8 cellular contexts compared by ENCODE assay signal in genomic region chr14:22319526-22320352, GRCh38.
A peak's percentile ranks its signal among the peaks of the same experiment; 100 is the strongest.
DNase-seq lines count a peak whose midpoint lies in the region; ATAC-seq and TF ChIP-seq lines count a peak whose summit lies in the region.

No MANE protein-coding gene starts in this region.

- peak; percentile 84 for TF ChIP-seq CTCF in 22Rv1 (IDR thresholded peaks at IDR 0.05)

- H3K9me3 ChIP-seq in KOPT-K1 (ENCODE audit: insufficient read depth, low read length, poor library complexity, severe bottlenecking) = no peaks in the 10 kb centered on the region

- no peak overlapping the region for H3K27ac ChIP-seq in 22Rv1
- H3K27ac ChIP-seq in KOPT-K1 (ENCODE audit: low read depth, low read length, poor library complexity, severe bottlenecking) = peak overlapping the region; percentile 78

- no peaks in the 10 kb centered on the region for H3K36me3 ChIP-seq in KOPT-K1 (ENCODE audit: insufficient read depth, low read length)

- ATAC-seq in SK-N-SH treated with all-trans-retinoic acid at 6 μM for 48 hours (peak; percentile 87), HG03469 (IDR thresholded peaks at IDR 0.05; ENCODE audit: unreplicated experiment) (no peak), HG02623 (IDR thresholded peaks at IDR 0.05; ENCODE audit: unreplicated experiment) (no peak)

- DNase-seq in Daoy (ENCODE audit: low read depth) = peak; percentile 48
- peak; percentile 1 for DNase-seq in effector CD4-positive, alpha-beta T cell
- DNase-seq in lung microvascular endothelial cell (ENCODE audit: low read depth in 2 of 2) = peak; percentile 53 to 55

TF ChIP-seq in SK-N-SH treated with all-trans-retinoic acid at 6 μM for 48 hours, 23 proteins besides CTCF, POLR2A, EP300 and RAD21:
- no peak for TF ChIP-seq ZNF8 (CRISPR knock-in tag; IDR thresholded peaks at IDR 0.05)
- no peak for TF ChIP-seq ZNF565 (CRISPR knock-in tag; conservative IDR thresholded peaks at IDR 0.05; ENCODE audit: low read depth)
- no peak for TF ChIP-seq PPARA (CRISPR knock-in tag; IDR thresholded peaks at IDR 0.05; ENCODE audit: borderline replicate concordance)
- TF ChIP-seq ZFP3 (CRISPR knock-in tag; IDR thresholded peaks at IDR 0.05) = no peak
- TF ChIP-seq TCF4 (CRISPR knock-in tag; IDR thresholded peaks at IDR 0.05; ENCODE audit: borderline replicate concordance) = no peak
- TF ChIP-seq GLIS3 (CRISPR knock-in tag; IDR thresholded peaks at IDR 0.05) = no peak
- TF ChIP-seq ESRRG (CRISPR knock-in tag; IDR thresholded peaks at IDR 0.05) = no peak
- no peak for TF ChIP-seq CSRNP3 (CRISPR knock-in tag; IDR thresholded peaks at IDR 0.05)
- no peak for TF ChIP-seq SNAI2 (CRISPR knock-in tag; IDR thresholded peaks at IDR 0.05)
- TF ChIP-seq CSDC2 (CRISPR knock-in tag; IDR thresholded peaks at IDR 0.05) = no peak
- TF ChIP-seq TSHZ2 (CRISPR knock-in tag; IDR thresholded peaks at IDR 0.05) = no peak
- no peak for TF ChIP-seq ZNF70 (CRISPR knock-in tag; IDR thresholded peaks at IDR 0.05)
- TF ChIP-seq CREB5 (CRISPR knock-in tag; IDR thresholded peaks at IDR 0.05; ENCODE audit: low read depth) = no peak
- no peak for TF ChIP-seq OSR1 (CRISPR knock-in tag; IDR thresholded peaks at IDR 0.05)
- no peak for TF ChIP-seq ARNTL (CRISPR knock-in tag; IDR thresholded peaks at IDR 0.05; ENCODE audit: borderline replicate concordance, low read depth)
- TF ChIP-seq BACH2 (CRISPR knock-in tag; IDR thresholded peaks at IDR 0.05; ENCODE audit: borderline replicate concordance) = no peak
- no peak for TF ChIP-seq ZFP30 (CRISPR knock-in tag; IDR thresholded peaks at IDR 0.05)

Comparison
In these comparisons a context has a peak if more than half of its experiments do, and no peak if none do; other contexts are left out.
1. DNase-seq: peak in every context shown above with its lines; median percentile 54 in lung microvascular endothelial cell; 48 in Daoy; 1 in effector CD4-positive, alpha-beta T cell.